In genomic region chr5:149429839-149430721, GRCh38 we compare ENCODE assay signal across 2 cellular contexts.
TF ChIP-seq lines count a peak whose summit lies in the region.

No MANE protein-coding gene starts in this region.

TF ChIP-seq in SK-N-SH, 30 proteins besides CTCF, POLR2A, EP300 and RAD21 (continued from another document):
- TF ChIP-seq REST (IDR thresholded peaks at IDR 0.05; ENCODE audit: low read depth, low read length) (no peak), TAF1 (IDR thresholded peaks at IDR 0.05; ENCODE audit: borderline replicate concordance, low read depth, low read length) (no peak)

TF ChIP-seq in K562, 482 proteins besides CTCF, POLR2A, EP300 and RAD21 (continued from another document and continues in another):
- TF ChIP-seq UBTF (IDR thresholded peaks at IDR 0.05; ENCODE audit: borderline replicate concordance in 1 of 2, low read depth in 2 of 2, low read length in 2 of 2) (0 out of 4 replicates have a peak, but pooled peaks of 1 of the 2 experiments have one; percentile 53), RBM25 (IDR thresholded peaks at IDR 0.05; ENCODE audit: low read depth, low read length, severe bottlenecking) (peak; percentile 94), FOXJ2 (tag; IDR thresholded peaks at IDR 0.05) (no peak), YY1 (IDR thresholded peaks at IDR 0.05; ENCODE audit: borderline replicate concordance in 1 of 3, control insufficient read depth in 1 of 3, extremely low read depth in 1 of 3, insufficient read depth in 3 of 3, insufficient read length in 1 of 3, insufficient replicate concordance in 2 of 3, low read depth in 1 of 3, low read length in 2 of 3) (peak in 2 of 3 experiments; percentile 37 to 49), HMGN3 (IDR thresholded peaks at IDR 0.05; ENCODE audit: borderline replicate concordance, extremely low read depth, insufficient read length, low read depth, low read length) (no peak), NELFE (IDR thresholded peaks at IDR 0.05; ENCODE audit: insufficient read depth, insufficient read length) (no peak), SMARCC2 (IDR thresholded peaks at IDR 0.05; ENCODE audit: low read depth) (no peak), KAT7 (CRISPR knock-in tag; IDR thresholded peaks at IDR 0.05; ENCODE audit: borderline replicate concordance) (no peak), POLR3A (IDR thresholded peaks at IDR 0.05; ENCODE audit: borderline replicate concordance, extremely low read depth, insufficient read depth, insufficient read length) (no peak), HNRNPUL1 (IDR thresholded peaks at IDR 0.05; ENCODE audit: low read length) (no peak), TFAP4 (CRISPR knock-in tag; IDR thresholded peaks at IDR 0.05; ENCODE audit: borderline replicate concordance) (peak; percentile 92), NR2C2 (CRISPR knock-in tag; IDR thresholded peaks at IDR 0.05) (no peak), NR2C2 (tag; IDR thresholded peaks at IDR 0.05) (peak; percentile 77), GATAD2A (IDR thresholded peaks at IDR 0.05) (0 out of 2 replicates have a peak, but pooled peaks have one; percentile 19), NONO (IDR thresholded peaks at IDR 0.05; ENCODE audit: low read depth in 2 of 2, low read length in 1 of 2) (no peak), ETV1 (tag; conservative IDR thresholded peaks at IDR 0.05; ENCODE audit: low read depth) (peak; percentile 97), ZNF717 (CRISPR knock-in tag; IDR thresholded peaks at IDR 0.05) (no peak), ADNP (tag; IDR thresholded peaks at IDR 0.05) (peak; percentile 96), GABPB1 (CRISPR knock-in tag; IDR thresholded peaks at IDR 0.05) (peak; percentile 89), SPI1 (IDR thresholded peaks at IDR 0.05; ENCODE audit: borderline replicate concordance, low read depth, low read length) (peak; percentile 85), NEUROD1 (IDR thresholded peaks at IDR 0.05; ENCODE audit: borderline replicate concordance, low read depth, low read length, partially characterized antibody) (peak; percentile 83), GATAD2B (IDR thresholded peaks at IDR 0.05; ENCODE audit: borderline replicate concordance) (peak; percentile 23; the same call in 1 of the 2 replicates), ARNT (IDR thresholded peaks at IDR 0.05) (0 out of 4 replicates have a peak, but pooled peaks of 1 of the 2 experiments have one; percentile 53), RCOR1 (IDR thresholded peaks at IDR 0.05; ENCODE audit: borderline replicate concordance in 1 of 2, low read depth in 2 of 2, low read length in 2 of 2) (peak in 1 of 2 experiments; percentile 80; a peak in 2 of 4 replicates), SRSF1 (IDR thresholded peaks at IDR 0.05; ENCODE audit: low read depth, low read length) (no peak), ZFX (CRISPR knock-in tag; IDR thresholded peaks at IDR 0.05) (0 out of 2 replicates have a peak, but pooled peaks have one; percentile 8), BCOR (IDR thresholded peaks at IDR 0.05) (peak; percentile 99), MYBL2 (IDR thresholded peaks at IDR 0.05; ENCODE audit: low read depth) (peak; percentile 48), MYBL2 (CRISPR knock-in tag; IDR thresholded peaks at IDR 0.05; ENCODE audit: borderline replicate concordance) (no peak), ETV6 (IDR thresholded peaks at IDR 0.05; ENCODE audit: borderline replicate concordance in 1 of 2, low read depth in 2 of 2, low read length in 1 of 2) (peak in 1 of 2 experiments; percentile 52; a peak in 1 of 4 replicates), ETV6 (CRISPR knock-in tag; IDR thresholded peaks at IDR 0.05; ENCODE audit: borderline replicate concordance) (no peak), ZNF146 (CRISPR knock-in tag; IDR thresholded peaks at IDR 0.05; ENCODE audit: unreplicated experiment) (no peak), SMARCA4 (IDR thresholded peaks at IDR 0.05) (peak; percentile 67; the same call in 1 of the 2 replicates), MLLT1 (IDR thresholded peaks at IDR 0.05) (peak in 1 of 2 experiments; percentile 49; a peak in 1 of 4 replicates), STAT5A (IDR thresholded peaks at IDR 0.05; ENCODE audit: borderline replicate concordance, low read length) (no peak), CEBPG (CRISPR knock-in tag; IDR thresholded peaks at IDR 0.05) (peak; percentile 35; the same call in 1 of the 2 replicates), CEBPG (tag; conservative IDR thresholded peaks at IDR 0.05 in 1 of 2, IDR thresholded peaks at IDR 0.05 in 1 of 2) (no peak), ZNF274 (IDR thresholded peaks at IDR 0.05; ENCODE audit: borderline replicate concordance, low read depth, low read length) (no peak), CHD2 (IDR thresholded peaks at IDR 0.05; ENCODE audit: low read depth, low read length) (no peak), NFIX (CRISPR knock-in tag; IDR thresholded peaks at IDR 0.05; ENCODE audit: low read depth) (no peak), ZNF263 (CRISPR knock-in tag; IDR thresholded peaks at IDR 0.05; ENCODE audit: borderline replicate concordance) (no peak), NFATC3 (IDR thresholded peaks at IDR 0.05) (no peak), TRIM24 (IDR thresholded peaks at IDR 0.05) (peak in 1 of 2 experiments; percentile 48; a peak in 1 of 4 replicates), FOXK2 (conservative IDR thresholded peaks at IDR 0.05 in 1 of 2, IDR thresholded peaks at IDR 0.05 in 1 of 2; ENCODE audit: low read depth in 2 of 2) (peak; percentile 53 to 78), NCOA1 (IDR thresholded peaks at IDR 0.05; ENCODE audit: low read depth) (peak; percentile 37; the same call in 1 of the 2 replicates), HNRNPK (IDR thresholded peaks at IDR 0.05; ENCODE audit: low read depth, low read length, poor library complexity, severe bottlenecking) (no peak), CAMTA2 (CRISPR knock-in tag; conservative IDR thresholded peaks at IDR 0.05) (no peak), RNF2 (IDR thresholded peaks at IDR 0.05) (peak; percentile 17; the same call in 1 of the 2 replicates), MBD2 (IDR thresholded peaks at IDR 0.05; ENCODE audit: borderline replicate concordance, low read depth) (0 out of 2 replicates have a peak, but pooled peaks have one; percentile 30), ATF1 (CRISPR knock-in tag; IDR thresholded peaks at IDR 0.05) (no peak), ATF1 (tag; IDR thresholded peaks at IDR 0.05) (0 out of 2 replicates have a peak, but pooled peaks have one; percentile 40), MYC (IDR thresholded peaks at IDR 0.05; ENCODE audit: low read depth, low read length) (peak; percentile 55; the same call in 1 of the 2 replicates), MYC (CRISPR knock-in tag; IDR thresholded peaks at IDR 0.05; ENCODE audit: borderline replicate concordance, low read depth) (no peak), BRD9 (IDR thresholded peaks at IDR 0.05; ENCODE audit: low read depth, partially characterized antibody) (peak; percentile 12), ZNF740 (CRISPR knock-in tag; IDR thresholded peaks at IDR 0.05) (peak; percentile 85), ZNF740 (tag; IDR thresholded peaks at IDR 0.05) (peak in 1 of 2 experiments; percentile 62; a peak in 2 of 4 replicates), GABPA (tag; conservative IDR thresholded peaks at IDR 0.05; ENCODE audit: low read depth) (peak; percentile 95), POLR2B (IDR thresholded peaks at IDR 0.05; ENCODE audit: low read depth, partially characterized antibody) (peak; percentile 71), ZNF644 (tag; IDR thresholded peaks at IDR 0.05; ENCODE audit: low read depth) (no peak), ZNF75A (CRISPR knock-in tag; IDR thresholded peaks at IDR 0.05) (no peak), LCOR (CRISPR knock-in tag; IDR thresholded peaks at IDR 0.05) (no peak), HMG20B (CRISPR knock-in tag; IDR thresholded peaks at IDR 0.05) (no peak), CBFA2T3 (IDR thresholded peaks at IDR 0.05) (0 out of 2 replicates have a peak, but pooled peaks have one; percentile 13), HDGF (IDR thresholded peaks at IDR 0.05) (0 out of 2 replicates have a peak, but pooled peaks have one; percentile 44), MAFK (IDR thresholded peaks at IDR 0.05; ENCODE audit: low read length) (no peak), CEBPB (tag; IDR thresholded peaks at IDR 0.05) (peak; percentile 46), KLF13 (tag; IDR thresholded peaks at IDR 0.05; ENCODE audit: borderline replicate concordance, low read depth) (peak; percentile 22; the same call in 1 of the 2 replicates), RFX1 (IDR thresholded peaks at IDR 0.05) (no peak), VEZF1 (CRISPR knock-in tag; IDR thresholded peaks at IDR 0.05) (peak; percentile 88), FIP1L1 (IDR thresholded peaks at IDR 0.05; ENCODE audit: low read depth, low read length, poor library complexity, severe bottlenecking) (no peak), SFPQ (IDR thresholded peaks at IDR 0.05; ENCODE audit: low read depth, low read length) (no peak)
